25 cellular contexts compared by ENCODE assay signal in the genomic region with DNA sequence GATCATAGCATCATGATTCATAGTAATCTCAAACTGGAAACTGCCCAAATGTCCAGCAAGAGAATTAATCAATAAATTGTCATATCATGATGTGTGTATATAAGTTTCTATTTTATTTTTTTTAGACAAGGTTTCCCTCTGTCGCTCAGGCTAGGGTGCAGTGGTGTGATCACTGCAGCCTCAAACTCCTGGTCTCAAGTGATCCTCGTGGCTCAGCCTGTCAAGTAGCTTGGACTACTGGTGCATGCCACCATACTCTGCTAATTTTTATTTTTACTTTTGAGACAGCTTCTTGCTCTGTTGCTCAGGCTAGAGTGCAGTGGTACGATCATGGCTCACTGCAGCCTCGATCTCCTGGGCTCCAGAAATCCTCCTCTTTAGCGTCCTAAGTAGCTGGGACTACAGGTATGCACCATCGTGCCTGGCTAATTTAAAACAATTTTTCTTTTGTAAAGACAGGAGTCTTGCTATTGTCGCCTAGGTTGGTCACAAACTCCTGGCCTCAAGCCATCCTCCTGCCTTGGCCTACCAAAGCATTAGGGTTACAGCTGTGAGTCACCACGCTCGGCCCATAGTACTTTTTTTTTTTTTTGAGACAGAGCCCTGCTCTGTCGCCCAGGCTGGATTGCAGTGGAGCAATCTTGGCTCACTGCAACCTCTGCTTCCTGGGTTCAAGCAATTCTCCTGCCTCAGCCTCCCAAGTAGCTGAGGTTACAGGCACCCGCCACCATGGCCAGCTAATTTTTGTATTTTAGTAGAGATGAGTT. TPM values are rescaled to one million over a fixed set of nuclear protein-coding genes. Genes with fewer than 3 reads are reported as not detected.
DNase-seq lines count a peak whose midpoint lies in the region; ATAC-seq, FAIRE-seq and TF ChIP-seq lines count a peak whose summit lies in the region.
"Had no signal": no experiment of that assay in that cellular context is flagged by ENCODE, and none has a peak within 500 bp of the region (broad histone marks: within the 10 kb centered on the region; RNA-seq: fewer than 3 reads in every experiment).

No MANE protein-coding gene starts in this region.

- no peak overlapping the region for H3K4me3 ChIP-seq in HepG2 (replicated peaks in 1 of 3; ENCODE audit: insufficient read depth in 1 of 3, low read depth in 2 of 3, low read length in 3 of 3)
- H3K4me3 ChIP-seq in right lobe of liver, result no peak overlapping the region
- no peak overlapping the region for H3K4me3 ChIP-seq in endodermal cell (ENCODE audit: low read length)
- H3K4me3 ChIP-seq: heart left ventricle, tibial nerve had no signal

- H3K36me3 ChIP-seq in HepG2 (replicated peaks in 1 of 2; ENCODE audit: control insufficient read depth in 1 of 2, insufficient read depth in 2 of 2, low read length in 2 of 2) (no peaks in the 10 kb centered on the region), right lobe of liver (no peaks in the 10 kb centered on the region), endodermal cell (ENCODE audit: control insufficient read depth, insufficient read depth, low read length) (no peaks in the 10 kb centered on the region)
- H3K36me3 ChIP-seq: heart left ventricle, tibial nerve, WERI-Rb-1 had no signal

- H3K9me3 Mint-ChIP-seq in nephron (no peaks in the 10 kb centered on the region), endodermal cell (no peaks in the 10 kb centered on the region)
- no peaks in the 10 kb centered on the region for H3K9me3 Mint-ChIP-seq in activated naive CD4-positive, alpha-beta T cell treated with anti-CD3 and anti-CD28 coated beads for 36 hours
- no peaks in the 10 kb centered on the region for H3K9me3 Mint-ChIP-seq in activated T-cell treated with anti-CD3 and anti-CD28 coated beads, Interleukin-2, amount 50 U/mL, for 24 hours
- H3K9me3 Mint-ChIP-seq: activated naive CD4-positive, alpha-beta T cell treated with anti-CD3 and anti-CD28 coated beads, Interleukin-2, amount 50 U/mL, for 24 hours; central memory CD8-positive, alpha-beta T cell; naive B cell; stimulated activated naive CD8-positive, alpha-beta T cell treated with anti-CD3 and anti-CD28 coated beads, Interleukin-15, Interleukin-2, amounts not matched to agents 100 ng/mL and 50 ng/mL, for 24 hours had no signal

- peaks cover 0 to 6% of the 10 kb centered on the region in 2 experiments; a peak in 2 of 5 replicates for H3K27me3 ChIP-seq in HepG2 (ENCODE audit: control insufficient read depth in 1 of 2, insufficient read depth in 2 of 2, low read length in 2 of 2)
- no peaks in the 10 kb centered on the region for H3K27me3 ChIP-seq in right lobe of liver
- peaks cover 16% of the 10 kb centered on the region for H3K27me3 ChIP-seq in endodermal cell (ENCODE audit: control insufficient read depth, insufficient read depth, low read length, poor library complexity, severe bottlenecking)
- H3K27me3 ChIP-seq: heart left ventricle, tibial nerve had no signal

- H2AFZ ChIP-seq in HepG2 (ENCODE audit: low read length), result no peak overlapping the region

- no peak for DNase-seq in HepG2 (ENCODE audit: low spot score)
- DNase-seq in right lobe of liver, result no peak
- peak; percentile 12 for DNase-seq in amniotic epithelial cell (ENCODE audit: low read depth)
- DNase-seq in left ventricle myocardium superior, result no peak
- no peak for DNase-seq in activated naive CD4-positive, alpha-beta T cell treated with anti-CD3 and anti-CD28 coated beads for 36 hours
- DNase-seq in endodermal cell, result no peak
- DNase-seq in activated T-cell treated with anti-CD3 and anti-CD28 coated beads, Interleukin-2, amount 50 U/mL, for 24 hours, result no peak
- DNase-seq: AML-193; DMS79; GOT3; heart left ventricle; naive B cell; NCI-H1105 treated with DMSO at 0.1 percent for 48 hours; NCI-H2081; NCI-H345; NCI-H748 treated with DMSO at 0.1 percent for 48 hours; stimulated activated CD4-positive, alpha-beta T cell treated with anti-CD3 and anti-CD28 coated beads, Interleukin-15, amount 100 ng/mL, for 24 hours; WERI-Rb-1 had no signal

- CTCF ChIA-PET in HepG2 (lab: Yijun Ruan, JAX; ENCODE audit: low intra/inter-chr PET ratio, low total read pairs), result no interaction called here
- CTCF ChIA-PET in activated naive CD4-positive, alpha-beta T cell treated with anti-CD3 and anti-CD28 coated beads for 36 hours (lab: Charles Lee), result interaction anchor here (0.6 kb wide), 1 partner anchor 314 kb away, joined by 3 read pairs; no protein-coding TSS in a partner anchor

- intact Hi-C loops in HepG2 (cut with micrococcal nuclease; ENCODE audit: unreplicated experiment) (no loop called here), right lobe of liver (cut with DNase I) (no loop called here), left ventricle myocardium superior (cut with micrococcal nuclease) (no loop called here)
- intact Hi-C loops in activated naive CD4-positive, alpha-beta T cell treated with anti-CD3 and anti-CD28 coated beads for 36 hours (cut with micrococcal nuclease), result no loop called here

- no peaks in the 10 kb centered on the region for H4K20me1 ChIP-seq in HepG2 (ENCODE audit: insufficient read depth, low read length)

- no peak for TF ChIP-seq RAD21 in HepG2 (CRISPR knock-in tag; IDR thresholded peaks at IDR 0.05)

- TF ChIP-seq CTCF in HepG2 (CRISPR knock-in tag; IDR thresholded peaks at IDR 0.05) (no peak), right lobe of liver (IDR thresholded peaks at IDR 0.05) (no peak), nephron (IDR thresholded peaks at IDR 0.05; ENCODE audit: unreplicated experiment in 3 of 3) (no peak), endodermal cell (conservative IDR thresholded peaks at IDR 0.05) (no peak)

- H3K27ac Mint-ChIP-seq in nephron, result peak overlapping the region in 2 of 3 experiments; percentile 56 to 71
- no peak overlapping the region for H3K27ac Mint-ChIP-seq in activated naive CD4-positive, alpha-beta T cell treated with anti-CD3 and anti-CD28 coated beads for 36 hours
- H3K27ac Mint-ChIP-seq in endodermal cell, result no peak overlapping the region
- H3K27ac Mint-ChIP-seq in activated T-cell treated with anti-CD3 and anti-CD28 coated beads, Interleukin-2, amount 50 U/mL, for 24 hours, result no peak overlapping the region
- H3K27ac Mint-ChIP-seq: activated naive CD4-positive, alpha-beta T cell treated with anti-CD3 and anti-CD28 coated beads, Interleukin-2, amount 50 U/mL, for 24 hours; stimulated activated naive CD8-positive, alpha-beta T cell treated with anti-CD3 and anti-CD28 coated beads, Interleukin-15, Interleukin-2, amounts not matched to agents 100 ng/mL and 50 ng/mL, for 24 hours had no signal

- TF ChIP-seq EP300 in HepG2 (IDR thresholded peaks at IDR 0.05; ENCODE audit: low read depth in 2 of 2, low read length in 2 of 2) (no peak), HepG2 (CRISPR knock-in tag; IDR thresholded peaks at IDR 0.05; ENCODE audit: borderline replicate concordance) (no peak)

- no peak overlapping the region for H3K4me3 Mint-ChIP-seq in nephron
- no peak overlapping the region for H3K4me3 Mint-ChIP-seq in activated naive CD4-positive, alpha-beta T cell treated with anti-CD3 and anti-CD28 coated beads for 36 hours
- no peak overlapping the region for H3K4me3 Mint-ChIP-seq in endodermal cell
- H3K4me3 Mint-ChIP-seq in activated T-cell treated with anti-CD3 and anti-CD28 coated beads, Interleukin-2, amount 50 U/mL, for 24 hours, result no peak overlapping the region
- H3K4me3 Mint-ChIP-seq: activated naive CD4-positive, alpha-beta T cell treated with anti-CD3 and anti-CD28 coated beads, Interleukin-2, amount 50 U/mL, for 24 hours; central memory CD8-positive, alpha-beta T cell; naive B cell; stimulated activated naive CD8-positive, alpha-beta T cell treated with anti-CD3 and anti-CD28 coated beads, Interleukin-15, Interleukin-2, amounts not matched to agents 100 ng/mL and 50 ng/mL, for 24 hours had no signal

- H3K36me3 Mint-ChIP-seq in nephron (ENCODE audit: low read depth) (no peaks in the 10 kb centered on the region), endodermal cell (ENCODE audit: low read depth) (no peaks in the 10 kb centered on the region)
- H3K36me3 Mint-ChIP-seq in activated naive CD4-positive, alpha-beta T cell treated with anti-CD3 and anti-CD28 coated beads for 36 hours (ENCODE audit: low read depth), result no peaks in the 10 kb centered on the region
- no peaks in the 10 kb centered on the region for H3K36me3 Mint-ChIP-seq in activated T-cell treated with anti-CD3 and anti-CD28 coated beads, Interleukin-2, amount 50 U/mL, for 24 hours (ENCODE audit: low read depth)
- H3K36me3 Mint-ChIP-seq: activated naive CD4-positive, alpha-beta T cell treated with anti-CD3 and anti-CD28 coated beads, Interleukin-2, amount 50 U/mL, for 24 hours; naive B cell had no signal

- no peak overlapping the region for H3K27ac ChIP-seq in HepG2 (ENCODE audit: extremely low read length, insufficient read depth, low read length)
- H3K27ac ChIP-seq in right lobe of liver, result no peak overlapping the region
- H3K27ac ChIP-seq in endodermal cell (ENCODE audit: low read depth, low read length), result no peak overlapping the region
- H3K27ac ChIP-seq: parathyroid adenoma, tibial nerve, WERI-Rb-1 had no signal

- POLR2A ChIA-PET in HepG2 (lab: Yijun Ruan, JAX), result interaction anchor here (5.7 kb wide), 1 partner anchor 9 kb away, joined by 40 read pairs; the partner anchor contains the start of gene ATRN

- ATAC-seq in HepG2 (peak; percentile 40; the same call in 2 of the 3 replicates), right lobe of liver (no peak), left ventricle myocardium superior (no peak)
- ATAC-seq: heart left ventricle had no signal

- no TSS peak for BruUV-seq in HepG2 (replicated peaks; lab: Mats Ljungman, UMichigan)

- no peaks in the 10 kb centered on the region for H3K79me2 ChIP-seq in HepG2 (ENCODE audit: insufficient read depth, low read length)
- H3K79me2 ChIP-seq: parathyroid adenoma had no signal

- H3K4me1 ChIP-seq in HepG2 (ENCODE audit: insufficient read depth, low read length) (peaks cover 40% of the 10 kb centered on the region), right lobe of liver (peaks cover 0 to 3% (median 0%) of the 10 kb centered on the region in 4 donors), endodermal cell (ENCODE audit: control insufficient read depth, insufficient read depth, low read length) (no peaks in the 10 kb centered on the region)
- H3K4me1 ChIP-seq: tibial nerve had no signal

- 41% methylated on average over 11 of the region's 11 CpGs for WGBS in HepG2 (ENCODE audit: low lambda C conversion rate)
- WGBS in right lobe of liver (ENCODE audit: insufficient coverage, low coverage, low lambda C conversion rate, missing lambda C conversion rate), result 85% methylated on average over 10 of the region's 11 CpGs
- WGBS in endodermal cell (ENCODE audit: insufficient coverage in 1 of 2, insufficient read length in 1 of 2), 2 experiments, result 92 to 94% methylated on average over 9 to 11 of the region's 11 CpGs

- H3K4me1 Mint-ChIP-seq in nephron, result peaks cover 16% of the 10 kb centered on the region
- H3K4me1 Mint-ChIP-seq in activated naive CD4-positive, alpha-beta T cell treated with anti-CD3 and anti-CD28 coated beads for 36 hours (ENCODE audit: low read depth), result no peaks in the 10 kb centered on the region
- H3K4me1 Mint-ChIP-seq in endodermal cell, result peaks cover 6% of the 10 kb centered on the region
- no peaks in the 10 kb centered on the region for H3K4me1 Mint-ChIP-seq in activated T-cell treated with anti-CD3 and anti-CD28 coated beads, Interleukin-2, amount 50 U/mL, for 24 hours (ENCODE audit: low read depth)
- H3K4me1 Mint-ChIP-seq: activated naive CD4-positive, alpha-beta T cell treated with anti-CD3 and anti-CD28 coated beads, Interleukin-2, amount 50 U/mL, for 24 hours; central memory CD8-positive, alpha-beta T cell; naive B cell had no signal

- H3K9me3 ChIP-seq in HepG2 (ENCODE audit: low read length) (no peaks in the 10 kb centered on the region), right lobe of liver (no peaks in the 10 kb centered on the region), endodermal cell (ENCODE audit: control insufficient read depth, low read length) (no peaks in the 10 kb centered on the region)
- H3K9me3 ChIP-seq: heart left ventricle, tibial nerve had no signal

- H3K27me3 Mint-ChIP-seq in nephron (ENCODE audit: low read depth) (peaks cover 19% of the 10 kb centered on the region), endodermal cell (ENCODE audit: insufficient read depth) (peaks cover 25% of the 10 kb centered on the region)
- H3K27me3 Mint-ChIP-seq in activated naive CD4-positive, alpha-beta T cell treated with anti-CD3 and anti-CD28 coated beads for 36 hours (ENCODE audit: low read depth), result no peaks in the 10 kb centered on the region
- no peaks in the 10 kb centered on the region for H3K27me3 Mint-ChIP-seq in activated T-cell treated with anti-CD3 and anti-CD28 coated beads, Interleukin-2, amount 50 U/mL, for 24 hours
- H3K27me3 Mint-ChIP-seq: activated naive CD4-positive, alpha-beta T cell treated with anti-CD3 and anti-CD28 coated beads, Interleukin-2, amount 50 U/mL, for 24 hours had no signal

- FAIRE-seq in HepG2 (lab: Jason Lieb, UNC), result no peak
- FAIRE-seq: astrocyte had no signal

- H3K9ac ChIP-seq in HepG2 (ENCODE audit: insufficient read depth, low read depth, low read length), result no peak overlapping the region
- no peak overlapping the region for H3K9ac ChIP-seq in endodermal cell (ENCODE audit: extremely low read depth, low read length, poor library complexity, severe bottlenecking)
- H3K9ac ChIP-seq: parathyroid adenoma had no signal

- no peak overlapping the region for H3K4me2 ChIP-seq in HepG2 (ENCODE audit: low read depth, low read length)

- in situ Hi-C loops in HepG2 (cut with HindIII; ENCODE audit: extremely low pct_ligation_motif_present, low pct_unique_long_range_greater_than_20kb), result no loop called here

- no peak for TF ChIP-seq POLR2A in HepG2 (IDR thresholded peaks at IDR 0.05; ENCODE audit: insufficient read depth in 1 of 2, low read depth in 2 of 2, low read length in 2 of 2)
- TF ChIP-seq POLR2A in right lobe of liver (IDR thresholded peaks at IDR 0.05), result no peak

RNA-seq across cellular contexts. Expression of gene ATRN, which starts 8.7 kb away (rescaled TPM):
- total RNA-seq in HepG2 (2016; rRNA removed; fragmentation: Illumina TruSeq; extraction: Trizol) (30.8 and 44.2 TPM in 2 replicates), right lobe of liver (10 to 100 TPM; 46.9 to 82.1 (median 59.1) TPM), left ventricle myocardium superior (34.3 TPM), endodermal cell (10 to 100 TPM; 27.4 to 31.2 TPM)
- total RNA-seq in HepG2 (2016; cell fraction: cytosol; rRNA removed; fragmentation: Illumina TruSeq; extraction: Trizol; ENCODE audit: low read depth), result 3.7 and 4.2 TPM in 2 replicates
- 27.2 and 45.7 TPM in 2 replicates for total RNA-seq in HepG2 (2016; cell fraction: insoluble cytoplasmic fraction; rRNA removed; fragmentation: Illumina TruSeq; extraction: Trizol)
- total RNA-seq in HepG2 (2016; cell fraction: membrane; rRNA removed; fragmentation: Illumina TruSeq; extraction: Trizol), result 9.6 and 11.5 TPM in 2 replicates
- total RNA-seq in HepG2 (2016; cell fraction: nucleus; rRNA removed; fragmentation: Illumina TruSeq; extraction: Trizol), result 61.1 and 74.3 TPM in 2 replicates
- polyA plus RNA-seq in HepG2 (2011; rRNA removed), result 81.1 and 97.2 TPM in 2 replicates
- 56.4 and 83.6 TPM in 2 replicates for polyA plus RNA-seq in HepG2 (2011; cell fraction: cytosol; rRNA removed)
- 56.4 and 62.4 TPM in 2 replicates for polyA plus RNA-seq in HepG2 (2011; cell fraction: nucleus; rRNA removed)
- 69.4 and 78.7 TPM in 2 replicates for polyA plus RNA-seq in HepG2 (2012)
- 1.8 and 2.0 TPM in 2 replicates for polyA plus RNA-seq in HepG2 (2016; cell fraction: cytosol; fragmentation: Illumina TruSeq; extraction: Trizol; ENCODE audit: low read depth)
- 14.7 and 16.4 TPM in 2 replicates for polyA plus RNA-seq in HepG2 (2016; cell fraction: insoluble cytoplasmic fraction; fragmentation: Illumina TruSeq; extraction: Trizol; ENCODE audit: low read depth)
- 4.0 and 4.6 TPM in 2 replicates for polyA plus RNA-seq in HepG2 (2016; cell fraction: membrane; fragmentation: Illumina TruSeq; extraction: Trizol; ENCODE audit: low read depth)
- 41.8 and 43.9 TPM in 2 replicates for polyA plus RNA-seq in HepG2 (2016; cell fraction: nucleus; fragmentation: Illumina TruSeq; extraction: Trizol; ENCODE audit: insufficient read depth, low read depth)
- polyA minus RNA-seq in HepG2 (2011; rRNA and poly(A)+ RNA removed; ENCODE audit: low replicate concordance), result 12.4 and 245 TPM in 2 replicates
- 92.1 and 130 TPM in 2 replicates for polyA minus RNA-seq in HepG2 (2011; cell fraction: cytosol; rRNA and poly(A)+ RNA removed)
- polyA minus RNA-seq in HepG2 (2011; cell fraction: nucleus; rRNA and poly(A)+ RNA removed), result 123 and 165 TPM in 2 replicates
- 1 to 10 TPM; 5.1 TPM for total RNA-seq in activated naive CD4-positive, alpha-beta T cell treated with anti-CD3 and anti-CD28 coated beads for 36 hours
- 26.3 TPM for polyA plus RNA-seq in endodermal cell (2013, experiment 1 of 2)
- polyA plus RNA-seq in endodermal cell (2013, experiment 2 of 2), result 22.9 TPM

RNA-seq across cellular contexts. Expression of gene DNAAF9, which starts 54.6 kb away (rescaled TPM):
- 10.5 and 11.7 TPM in 2 replicates for total RNA-seq in HepG2 (2016; rRNA removed; fragmentation: Illumina TruSeq; extraction: Trizol)
- total RNA-seq in HepG2 (2016; cell fraction: cytosol; rRNA removed; fragmentation: Illumina TruSeq; extraction: Trizol; ENCODE audit: low read depth), result 3.4 and 3.7 TPM in 2 replicates
- 9.8 and 10.6 TPM in 2 replicates for total RNA-seq in HepG2 (2016; cell fraction: insoluble cytoplasmic fraction; rRNA removed; fragmentation: Illumina TruSeq; extraction: Trizol)
- 4.5 and 5.3 TPM in 2 replicates for total RNA-seq in HepG2 (2016; cell fraction: membrane; rRNA removed; fragmentation: Illumina TruSeq; extraction: Trizol)
- total RNA-seq in HepG2 (2016; cell fraction: nucleus; rRNA removed; fragmentation: Illumina TruSeq; extraction: Trizol), result 14.3 and 16.7 TPM in 2 replicates
- polyA plus RNA-seq in HepG2 (2011; rRNA removed), result 14.9 and 16.6 TPM in 2 replicates
- 8.5 and 11.1 TPM in 2 replicates for polyA plus RNA-seq in HepG2 (2011; cell fraction: cytosol; rRNA removed)
- 31.2 and 31.3 TPM in 2 replicates for polyA plus RNA-seq in HepG2 (2011; cell fraction: nucleus; rRNA removed)
- 12.6 and 13.0 TPM in 2 replicates for polyA plus RNA-seq in HepG2 (2012)
- 0.98 and 1.1 TPM in 2 replicates for polyA plus RNA-seq in HepG2 (2016; cell fraction: cytosol; fragmentation: Illumina TruSeq; extraction: Trizol; ENCODE audit: low read depth)
- polyA plus RNA-seq in HepG2 (2016; cell fraction: insoluble cytoplasmic fraction; fragmentation: Illumina TruSeq; extraction: Trizol; ENCODE audit: low read depth), result 6.4 and 6.6 TPM in 2 replicates
- 1.7 and 1.8 TPM in 2 replicates for polyA plus RNA-seq in HepG2 (2016; cell fraction: membrane; fragmentation: Illumina TruSeq; extraction: Trizol; ENCODE audit: low read depth)
- 20.6 and 23.6 TPM in 2 replicates for polyA plus RNA-seq in HepG2 (2016; cell fraction: nucleus; fragmentation: Illumina TruSeq; extraction: Trizol; ENCODE audit: insufficient read depth, low read depth)
- polyA minus RNA-seq in HepG2 (2011; rRNA and poly(A)+ RNA removed; ENCODE audit: low replicate concordance), result 0.02 and 24.0 TPM in 2 replicates
- 11.3 and 14.0 TPM in 2 replicates for polyA minus RNA-seq in HepG2 (2011; cell fraction: cytosol; rRNA and poly(A)+ RNA removed)
- polyA minus RNA-seq in HepG2 (2011; cell fraction: nucleus; rRNA and poly(A)+ RNA removed), result 30.6 and 35.8 TPM in 2 replicates
- 1 to 10 TPM; 2.5 to 4.9 (median 4.2) TPM for total RNA-seq in right lobe of liver
- 20.1 TPM for total RNA-seq in left ventricle myocardium superior
- total RNA-seq in activated naive CD4-positive, alpha-beta T cell treated with anti-CD3 and anti-CD28 coated beads for 36 hours, result under 1 TPM; 0.35 to 0.43 TPM
- 10 to 100 TPM in 1 of 2 donors, 1 to 10 TPM in 1; 9.6 to 12.1 TPM for total RNA-seq in endodermal cell
- polyA plus RNA-seq in endodermal cell (2013, experiment 1 of 2), result 13.1 TPM
- polyA plus RNA-seq in endodermal cell (2013, experiment 2 of 2), result 12.3 TPM

Comparison
In these comparisons a context has a peak if more than half of its experiments do, and no peak if none do; other contexts are left out.
1. H3K27ac Mint-ChIP-seq: peak in nephron (2 of 3); none in activated naive CD4-positive, alpha-beta T cell treated with anti-CD3 and anti-CD28 coated beads for 36 hours (single experiment), endodermal cell (single experiment) and activated T-cell treated with anti-CD3 and anti-CD28 coated beads, Interleukin-2, amount 50 U/mL, for 24 hours (single experiment).